In the genomic region with DNA sequence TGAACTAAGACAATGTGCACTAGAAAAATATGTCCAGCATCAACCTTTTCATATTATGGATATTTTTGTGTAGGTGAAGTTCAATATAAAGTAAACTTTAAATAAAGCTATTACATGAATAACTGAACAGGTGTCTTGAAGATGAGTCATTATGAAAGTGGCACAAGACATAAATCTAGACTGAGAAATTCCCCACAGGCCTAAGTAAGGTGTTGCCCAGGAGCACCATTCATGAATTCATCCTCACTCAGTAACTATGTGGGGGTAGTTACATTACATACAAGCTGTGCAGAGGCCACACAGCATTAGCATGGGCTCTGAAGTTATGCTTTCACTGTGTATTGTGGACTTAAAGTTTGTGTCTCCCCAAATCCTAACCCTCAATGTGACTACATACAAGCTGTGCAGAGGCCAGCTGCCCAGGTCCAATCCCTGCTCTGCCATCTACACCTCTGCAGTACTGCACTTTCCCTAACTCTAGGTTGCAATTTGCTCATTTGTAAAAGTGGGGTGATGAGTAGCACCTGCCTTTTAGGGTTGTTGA, we compare ENCODE assay signal across 11 cellular contexts.
DNase-seq lines count a peak whose midpoint lies in the region; ATAC-seq and TF ChIP-seq lines count a peak whose summit lies in the region.
"Had no signal": no experiment of that assay in that cellular context is flagged by ENCODE, and none has a peak within 500 bp of the region (broad histone marks: within the 10 kb centered on the region; RNA-seq: fewer than 3 reads in every experiment).

No MANE protein-coding gene starts in this region.

- TF ChIP-seq CTCF in CD14-positive monocyte (IDR thresholded peaks at IDR 0.05) (no peak), right lobe of liver (IDR thresholded peaks at IDR 0.05) (no peak), left ventricle myocardium inferior (IDR thresholded peaks at IDR 0.05; ENCODE audit: borderline replicate concordance) (no peak)

- H3K4me3 Mint-ChIP-seq in CD14-positive monocyte, result no peak overlapping the region

- no peak for TF ChIP-seq POLR2A in right lobe of liver (IDR thresholded peaks at IDR 0.05)

- H3K9me3 Mint-ChIP-seq in CD14-positive monocyte, result peaks cover 13 to 31% (median 21%) of the 10 kb centered on the region in 7 donors

- no peaks in the 10 kb centered on the region for H3K36me3 ChIP-seq in right lobe of liver
- H3K36me3 ChIP-seq in HAP-1 (replicated peaks), result no peaks in the 10 kb centered on the region
- H3K36me3 ChIP-seq in left ventricle myocardium inferior, result no peaks in the 10 kb centered on the region

- in situ Hi-C loops in HAP-1 (cut with MboI; ENCODE audit: low sequenced_read_pairs), result no loop called here

- peak; percentile 98 for ATAC-seq in GM19025 (IDR thresholded peaks at IDR 0.05; ENCODE audit: low read depth, unreplicated experiment)
- ATAC-seq in HG02588 (IDR thresholded peaks at IDR 0.05; ENCODE audit: unreplicated experiment), result peak; percentile 98
- peak; percentile 92 for ATAC-seq in HG03439 (IDR thresholded peaks at IDR 0.05; ENCODE audit: unreplicated experiment)
- ATAC-seq in right lobe of liver, result no peak

- no peak for DNase-seq in CD14-positive monocyte (ENCODE audit: low spot score)
- DNase-seq in right lobe of liver, result no peak
- no peak for DNase-seq in HAP-1 (ENCODE audit: low spot score in 2 of 2)
- no peak for DNase-seq in left ventricle myocardium inferior
- DNase-seq: AML-193, NCI-H226, retina had no signal

- no peaks in the 10 kb centered on the region for H3K36me3 Mint-ChIP-seq in CD14-positive monocyte

- no peaks in the 10 kb centered on the region for H3K4me1 Mint-ChIP-seq in CD14-positive monocyte

- peaks cover 4 to 12% (median 5%) of the 10 kb centered on the region in 3 donors for H3K27me3 Mint-ChIP-seq in CD14-positive monocyte (ENCODE audit: low read depth in 3 of 3)

- intact Hi-C loops in CD14-positive monocyte (cut with micrococcal nuclease) (no loop called here), right lobe of liver (cut with DNase I) (no loop called here), left ventricle myocardium inferior (cut with micrococcal nuclease) (no loop called here)

- H3K27me3 ChIP-seq in right lobe of liver (no peaks in the 10 kb centered on the region), HAP-1 (ENCODE audit: low read depth) (no peaks in the 10 kb centered on the region), left ventricle myocardium inferior (ENCODE audit: low read depth) (peaks cover 15% of the 10 kb centered on the region)

- no peaks in the 10 kb centered on the region for H3K9me3 ChIP-seq in right lobe of liver
- H3K9me3 ChIP-seq in HAP-1, result 0 out of 2 replicates have a peak, but pooled peaks cover 3% of the 10 kb centered on the region
- H3K9me3 ChIP-seq in left ventricle myocardium inferior (replicated peaks), result peaks cover 33% of the 10 kb centered on the region

- no peak overlapping the region for H3K27ac ChIP-seq in right lobe of liver
- no peak overlapping the region for H3K27ac ChIP-seq in left ventricle myocardium inferior (replicated peaks)

- peak overlapping the region; percentile 34; the same call in 1 of the 2 replicates for H3K4me3 ChIP-seq in GM08714 (ENCODE audit: low read length)
- no peak overlapping the region for H3K4me3 ChIP-seq in right lobe of liver
- no peak overlapping the region for H3K4me3 ChIP-seq in HAP-1
- no peak overlapping the region for H3K4me3 ChIP-seq in left ventricle myocardium inferior

- H3K4me1 ChIP-seq in right lobe of liver (no peaks in the 10 kb centered on the region), HAP-1 (no peaks in the 10 kb centered on the region), left ventricle myocardium inferior (no peaks in the 10 kb centered on the region)

- no peak overlapping the region for H3K27ac Mint-ChIP-seq in CD14-positive monocyte

Comparison
In these comparisons a context has a peak if more than half of its experiments do, and no peak if none do; other contexts are left out.
1. ATAC-seq: peak in GM19025 (single experiment), HG02588 (single experiment) and HG03439 (single experiment); none in right lobe of liver (0 of 4).